Comparison of ENCODE assay signal across 22 cellular contexts in genomic region chr17:76570877-76571471, GRCh38. TPM values are rescaled to one million over a fixed set of nuclear protein-coding genes. Genes with fewer than 3 reads are reported as not detected.
"Had no signal": no experiment of that assay in that cellular context is flagged by ENCODE, and none has a peak within 500 bp of the region (broad histone marks: within the 10 kb centered on the region; RNA-seq: fewer than 3 reads in every experiment).

No MANE protein-coding gene starts in this region.

- H3K9me3 ChIP-seq: lower lobe of right lung, tibial nerve had no signal

- H3K4me3 Mint-ChIP-seq: activated CD4-positive, alpha-beta memory T cell treated with anti-CD3 and anti-CD28 coated beads for 36 hours; activated CD4-positive, alpha-beta T cell treated with anti-CD3 and anti-CD28 coated beads for 36 hours; activated naive CD4-positive, alpha-beta T cell treated with anti-CD3 and anti-CD28 coated beads for 36 hours; central memory CD8-positive, alpha-beta T cell; mesothelial cell of epicardium; nephron; T-helper 17 cell had no signal

- H3K27me3 Mint-ChIP-seq: activated CD4-positive, alpha-beta memory T cell treated with anti-CD3 and anti-CD28 coated beads for 36 hours; activated CD4-positive, alpha-beta T cell treated with anti-CD3 and anti-CD28 coated beads for 36 hours; central memory CD8-positive, alpha-beta T cell; T-helper 17 cell had no signal

- H3K27me3 ChIP-seq: brain microvascular endothelial cell, tibial nerve had no signal

- H3K9me3 Mint-ChIP-seq: activated CD4-positive, alpha-beta memory T cell treated with anti-CD3 and anti-CD28 coated beads for 36 hours; activated naive CD4-positive, alpha-beta T cell treated with anti-CD3 and anti-CD28 coated beads for 36 hours; central memory CD8-positive, alpha-beta T cell; mesothelial cell of epicardium; nephron had no signal

- DNase-seq: activated CD4-positive, alpha-beta memory T cell treated with anti-CD3 and anti-CD28 coated beads for 36 hours; activated CD4-positive, alpha-beta T cell treated with anti-CD3 and anti-CD28 coated beads for 36 hours; activated naive CD4-positive, alpha-beta T cell treated with anti-CD3 and anti-CD28 coated beads for 36 hours; anterior cingulate cortex; brain microvascular endothelial cell; foreskin melanocyte; hypothalamus; islet precursor cell; lower lobe of right lung; nucleus accumbens; retina; stimulated activated CD4-positive, alpha-beta T cell treated with anti-CD3 and anti-CD28 coated beads, Interleukin-12 subunit alpha, Interleukin-12 subunit beta, amount 100 ng/mL, for 4 hours; stimulated activated CD4-positive, alpha-beta T cell treated with anti-CD3 and anti-CD28 coated beads, Interleukin-1b, Interleukin-23, amount 100 ng/mL, for 48 hours; stimulated activated CD8-positive, alpha-beta memory T cell treated with anti-CD3 and anti-CD28 coated beads, Interleukin-4, amount 100 ng/mL, for 48 hours; stimulated activated naive CD8-positive, alpha-beta T cell treated with anti-CD3 and anti-CD28 coated beads, Interleukin-15, Interleukin-2, amounts not matched to agents 100 U/mL and 50 U/mL, for 24 hours; substantia nigra; T-helper 17 cell had no signal

- H3K4me3 ChIP-seq: coronary artery, lower lobe of right lung, tibial nerve had no signal

- H3K4me1 Mint-ChIP-seq: mesothelial cell of epicardium, nephron had no signal

- H3K27ac ChIP-seq: brain microvascular endothelial cell, coronary artery, lower lobe of right lung had no signal

- ATAC-seq: activated CD4-positive, alpha-beta T cell treated with anti-CD3 and anti-CD28 coated beads for 36 hours; lower lobe of right lung; stimulated activated naive CD8-positive, alpha-beta T cell treated with anti-CD3 and anti-CD28 coated beads, Interleukin-15, Interleukin-2, amounts not matched to agents 100 U/mL and 50 U/mL, for 24 hours; T-helper 17 cell had no signal

- H3K27ac Mint-ChIP-seq: activated CD4-positive, alpha-beta memory T cell treated with anti-CD3 and anti-CD28 coated beads for 36 hours; activated CD4-positive, alpha-beta T cell treated with anti-CD3 and anti-CD28 coated beads for 36 hours; activated naive CD4-positive, alpha-beta T cell treated with anti-CD3 and anti-CD28 coated beads for 36 hours; mesothelial cell of epicardium; nephron; T-helper 17 cell had no signal

RNA-seq across cellular contexts. Expression of gene ST6GALNAC2, which starts 14.7 kb away (rescaled TPM):
- total RNA-seq: activated naive CD4-positive, alpha-beta T cell treated with anti-CD3 and anti-CD28 coated beads for 36 hours had no signal

RNA-seq across cellular contexts. Expression of gene PRCD, which starts 31.1 kb away (rescaled TPM):
- total RNA-seq: activated CD4-positive, alpha-beta memory T cell treated with anti-CD3 and anti-CD28 coated beads for 36 hours; activated CD4-positive, alpha-beta T cell treated with anti-CD3 and anti-CD28 coated beads for 36 hours; activated naive CD4-positive, alpha-beta T cell treated with anti-CD3 and anti-CD28 coated beads for 36 hours had no signal

RNA-seq across cellular contexts. Expression of gene CYGB, which starts 33.5 kb away (rescaled TPM):
- total RNA-seq: activated CD4-positive, alpha-beta memory T cell treated with anti-CD3 and anti-CD28 coated beads for 36 hours; activated CD4-positive, alpha-beta T cell treated with anti-CD3 and anti-CD28 coated beads for 36 hours; activated naive CD4-positive, alpha-beta T cell treated with anti-CD3 and anti-CD28 coated beads for 36 hours; T-helper 17 cell had no signal
